Comparison of ENCODE assay signal across 8 cellular contexts in genomic region chrX:64204252-64204651, GRCh38.
DNase-seq lines count a peak whose midpoint lies in the region; ATAC-seq and TF ChIP-seq lines count a peak whose summit lies in the region.

No MANE protein-coding gene starts in this region.

- H4K20me1 ChIP-seq in BLaER1 treated with 17β-estradiol and CSF1 and Interleukin-3, amounts not matched to agents 10 nM and 100 nM = peaks cover 0 to 55% (median 28%) of the 10 kb centered on the region in 11 experiments; a peak in 12 of 22 replicates
- H4K20me1 ChIP-seq in OCI-LY1 (ENCODE audit: insufficient read depth, low read length) = no peaks in the 10 kb centered on the region

- H3K36me3 Mint-ChIP-seq in nephron progenitor cell (ENCODE audit: low read depth) = peaks cover 7% of the 10 kb centered on the region

- H3K27me3 ChIP-seq in BLaER1 treated with 17β-estradiol and CSF1 and Interleukin-3, amounts not matched to agents 10 nM and 100 nM = peaks cover 3 to 55% (median 39%) of the 10 kb centered on the region in 11 experiments; a peak in 16 of 22 replicates
- no peaks in the 10 kb centered on the region for H3K27me3 ChIP-seq in OCI-LY1 (ENCODE audit: insufficient read depth, low read length)

- peak overlapping the region; percentile 16 for H3K27ac Mint-ChIP-seq in nephron progenitor cell

- H3K4me3 Mint-ChIP-seq in nephron progenitor cell = peak overlapping the region; percentile 89

- H3K4me1 Mint-ChIP-seq in nephron progenitor cell = peaks cover 44% of the 10 kb centered on the region

- peaks cover 0 to 16% (median 3%) of the 10 kb centered on the region in 11 experiments; a peak in 6 of 22 replicates for H3K9me3 ChIP-seq in BLaER1 treated with 17β-estradiol and CSF1 and Interleukin-3, amounts not matched to agents 10 nM and 100 nM (replicated peaks in 1 of 11)
- H3K9me3 ChIP-seq in OCI-LY1 (ENCODE audit: low read length) = no peaks in the 10 kb centered on the region

- no peak for TF ChIP-seq CTCF in OCI-LY1 (IDR thresholded peaks at IDR 0.05; ENCODE audit: low read length)
- no peak for TF ChIP-seq CTCF in epithelial cell of esophagus (IDR thresholded peaks at IDR 0.05; ENCODE audit: insufficient read depth, low read depth, low read length, missing control alignments)
- TF ChIP-seq CTCF in nephron progenitor cell (IDR thresholded peaks at IDR 0.05) = no peak

- H3K27ac ChIP-seq in BLaER1 treated with 17β-estradiol and CSF1 and Interleukin-3, amounts not matched to agents 10 nM and 100 nM = peak overlapping the region in 9 of 11 experiments; percentile 74 to 85 (median 83); a peak in 18 of 22 replicates
- H3K27ac ChIP-seq in OCI-LY1 (ENCODE audit: low read depth, low read length, poor library complexity, severe bottlenecking) = no peak overlapping the region

- peak overlapping the region; percentile 48 to 85 (median 82); a peak in 21 of 22 replicates for H3K9ac ChIP-seq in BLaER1 treated with 17β-estradiol and CSF1 and Interleukin-3, amounts not matched to agents 10 nM and 100 nM
- H3K9ac ChIP-seq in OCI-LY1 (ENCODE audit: low read length) = peak overlapping the region; percentile 64

- peaks cover 14 to 30% (median 19%) of the 10 kb centered on the region in 10 experiments; a peak in 17 of 20 replicates for H3K4me1 ChIP-seq in BLaER1 treated with 17β-estradiol and CSF1 and Interleukin-3, amounts not matched to agents 10 nM and 100 nM
- H3K4me1 ChIP-seq in OCI-LY1 (ENCODE audit: insufficient read depth, low read length, severe bottlenecking) = peaks cover 36% of the 10 kb centered on the region

- no peak for ATAC-seq in HG03139 (IDR thresholded peaks at IDR 0.05; ENCODE audit: unreplicated experiment)
- no peak for ATAC-seq in GM19324 (IDR thresholded peaks at IDR 0.05; ENCODE audit: low FRiP score, unreplicated experiment)

- H3K9me3 Mint-ChIP-seq in nephron progenitor cell = peaks cover 44% of the 10 kb centered on the region

- H3F3A ChIP-seq in OCI-LY1 (ENCODE audit: insufficient read depth, low read length) = no peaks in the 10 kb centered on the region

- peak overlapping the region; percentile 64 to 76 (median 68) for H3K4me3 ChIP-seq in BLaER1 treated with 17β-estradiol and CSF1 and Interleukin-3, amounts not matched to agents 10 nM and 100 nM
- H3K4me3 ChIP-seq in OCI-LY1 (ENCODE audit: low read depth, low read length, poor library complexity, severe bottlenecking) (peak overlapping the region; percentile 89), epithelial cell of esophagus (ENCODE audit: low read length) (peak overlapping the region; percentile 58)

- no peak overlapping the region for H2AFZ ChIP-seq in OCI-LY1 (ENCODE audit: low read length)

- peak overlapping the region; percentile 66 to 90 (median 82) for H3K4me2 ChIP-seq in BLaER1 treated with 17β-estradiol and CSF1 and Interleukin-3, amounts not matched to agents 10 nM and 100 nM
- H3K4me2 ChIP-seq in OCI-LY1 (ENCODE audit: low read length) = peak overlapping the region; percentile 78

- no peak for DNase-seq in epithelial cell of esophagus (ENCODE audit: low read depth)
- DNase-seq in nephron progenitor cell = peak; percentile 19
- no peak for DNase-seq in DMS79 (lab: John Stamatoyannopoulos, UW)
- DNase-seq in NCI-H1417 treated with DMSO at 0.1 percent for 48 hours (lab: John Stamatoyannopoulos, UW) = no peak

- H3K79me2 ChIP-seq in OCI-LY1 (ENCODE audit: insufficient read depth, low read length) = no peaks in the 10 kb centered on the region

- H3K9me2 ChIP-seq in OCI-LY1 (ENCODE audit: low read depth, low read length) = no peaks in the 10 kb centered on the region

- H3K27me3 Mint-ChIP-seq in nephron progenitor cell (ENCODE audit: low read depth, poor library complexity) = peaks cover 8% of the 10 kb centered on the region

- H3K36me3 ChIP-seq in BLaER1 treated with 17β-estradiol and CSF1 and Interleukin-3, amounts not matched to agents 10 nM and 100 nM = no peaks in the 10 kb centered on the region
- no peaks in the 10 kb centered on the region for H3K36me3 ChIP-seq in OCI-LY1 (ENCODE audit: insufficient read depth, low read length)
